8 cellular contexts compared by ENCODE assay signal in the genomic region with DNA sequence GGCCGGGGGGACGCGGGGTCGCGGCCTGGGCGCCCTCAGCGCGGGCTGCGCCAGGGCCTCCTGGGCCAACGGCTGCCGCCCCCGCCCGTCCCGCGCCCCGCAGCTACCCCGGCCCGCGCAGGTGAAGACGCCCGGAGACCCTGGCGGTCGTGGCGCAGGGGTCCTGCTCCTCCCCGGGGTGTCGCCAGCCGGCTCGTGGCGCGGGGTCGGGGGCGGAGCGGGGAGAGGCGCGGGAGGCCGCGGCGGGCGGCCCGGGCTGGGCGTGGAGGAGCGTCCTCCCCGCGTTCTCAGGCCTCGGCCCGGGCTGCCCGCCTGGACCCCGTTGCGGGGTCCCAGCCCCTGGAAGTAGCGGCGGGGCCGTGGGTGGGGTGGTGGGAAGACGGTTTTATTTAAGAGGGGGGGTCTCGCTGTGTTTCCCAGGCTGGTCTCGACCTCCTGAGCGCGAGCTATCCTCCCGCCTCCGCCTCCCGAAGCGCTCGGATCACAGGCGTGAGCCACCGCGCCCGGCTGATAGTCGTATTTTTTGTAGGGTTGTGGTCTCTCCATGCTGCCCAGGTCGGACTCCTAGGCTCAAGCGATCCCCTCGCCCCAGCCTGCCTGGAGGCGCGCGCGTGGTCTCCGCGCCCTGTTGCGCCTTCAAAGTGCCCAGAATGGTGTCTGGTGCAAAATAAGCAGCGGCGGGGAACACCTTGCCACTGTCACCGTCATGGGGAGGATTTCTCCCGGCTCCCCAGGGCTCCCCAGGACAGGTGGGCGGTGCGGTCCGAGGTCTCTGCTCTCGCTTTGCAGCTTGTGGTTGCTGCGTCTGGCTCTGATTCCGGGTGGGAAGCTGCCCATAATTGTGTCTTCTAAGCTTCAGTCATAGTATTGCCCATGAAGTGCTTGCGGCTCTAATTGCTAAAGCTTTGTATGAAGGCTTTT. TPM values are rescaled to one million over a fixed set of nuclear protein-coding genes. Genes with fewer than 3 reads are reported as not detected.
DNase-seq lines count a peak whose midpoint lies in the region; ATAC-seq, FAIRE-seq and TF ChIP-seq lines count a peak whose summit lies in the region.

No MANE protein-coding gene starts in this region.

- POLR2A ChIA-PET in MCF 10A (lab: Yijun Ruan, JAX): interaction anchor here (0.6 to 4.3 kb wide), 14 partner anchors 8 to 1736 kb away, joined by 3 to 185 read pairs (median 7); a partner anchor contains a TSS

- peaks cover 52% of the 10 kb centered on the region for H3K79me2 ChIP-seq in ACC112 (ENCODE audit: control insufficient read depth, insufficient read depth, low read length, unreplicated experiment)

- H3K36me3 Mint-ChIP-seq in MCF 10A (ENCODE audit: insufficient read depth, unreplicated experiment): peaks cover 18% of the 10 kb centered on the region
- peaks cover 12% of the 10 kb centered on the region for H3K36me3 Mint-ChIP-seq in stimulated activated effector memory CD8-positive, alpha-beta T cell treated with anti-CD3 and anti-CD28 coated beads, Interleukin-12 subunit alpha, Interleukin-12 subunit beta, amount 100 ng/mL, for 72 hours

- H3K4me1 ChIP-seq in ACC112 (ENCODE audit: control insufficient read depth, insufficient read depth, low read length, unreplicated experiment) (peaks cover 33% of the 10 kb centered on the region), right lobe of liver (peaks cover 0 to 36% (median 6%) of the 10 kb centered on the region in 4 donors)

- ATAC-seq in GM18907 (IDR thresholded peaks at IDR 0.05; ENCODE audit: unreplicated experiment): peak; percentile 21
- peak; percentile 14 for ATAC-seq in HG03280 (IDR thresholded peaks at IDR 0.05; ENCODE audit: unreplicated experiment)
- ATAC-seq in right lobe of liver: no peak
- ATAC-seq in stimulated activated effector memory CD8-positive, alpha-beta T cell treated with anti-CD3 and anti-CD28 coated beads, Interleukin-12 subunit alpha, Interleukin-12 subunit beta, amount 100 ng/mL, for 72 hours: peak; percentile 42

- peak; percentile 16 for TF ChIP-seq POLR2A in right lobe of liver (IDR thresholded peaks at IDR 0.05)

- H3K4me1 Mint-ChIP-seq in MCF 10A (ENCODE audit: insufficient read depth, unreplicated experiment): peaks cover 35% of the 10 kb centered on the region
- H3K4me1 Mint-ChIP-seq in stimulated activated effector memory CD8-positive, alpha-beta T cell treated with anti-CD3 and anti-CD28 coated beads, Interleukin-12 subunit alpha, Interleukin-12 subunit beta, amount 100 ng/mL, for 72 hours: peaks cover 57% of the 10 kb centered on the region

- intact Hi-C loops in MCF 10A (cut with micrococcal nuclease): no loop called here
- intact Hi-C loops in right lobe of liver (cut with DNase I): no loop called here

- H3K9me3 ChIP-seq in SK-N-MC (ENCODE audit: low read depth, low read length) (no peaks in the 10 kb centered on the region), right lobe of liver (no peaks in the 10 kb centered on the region)

- no peak overlapping the region for H2AFZ ChIP-seq in ACC112 (ENCODE audit: low read length, unreplicated experiment)

- H3K27me3 ChIP-seq in ACC112 (ENCODE audit: insufficient read depth, low read length): no peaks in the 10 kb centered on the region
- no peaks in the 10 kb centered on the region for H3K27me3 ChIP-seq in right lobe of liver

- H3K4me3 Mint-ChIP-seq in MCF 10A (ENCODE audit: unreplicated experiment): peak overlapping the region; percentile 86
- peak overlapping the region; percentile 86 for H3K4me3 Mint-ChIP-seq in stimulated activated effector memory CD8-positive, alpha-beta T cell treated with anti-CD3 and anti-CD28 coated beads, Interleukin-12 subunit alpha, Interleukin-12 subunit beta, amount 100 ng/mL, for 72 hours

- no peak for FAIRE-seq in D721Med (lab: Jason Lieb, UNC)

- H3K36me3 ChIP-seq in ACC112 (ENCODE audit: insufficient read depth, low read length) (no peaks in the 10 kb centered on the region), SK-N-MC (ENCODE audit: insufficient read depth, low read length) (no peaks in the 10 kb centered on the region; the same call in 1 of the 2 replicates), right lobe of liver (no peaks in the 10 kb centered on the region)

- no peaks in the 10 kb centered on the region for H3K9me3 Mint-ChIP-seq in MCF 10A (ENCODE audit: unreplicated experiment)
- no peaks in the 10 kb centered on the region for H3K9me3 Mint-ChIP-seq in stimulated activated effector memory CD8-positive, alpha-beta T cell treated with anti-CD3 and anti-CD28 coated beads, Interleukin-12 subunit alpha, Interleukin-12 subunit beta, amount 100 ng/mL, for 72 hours

- no TSS peak for BruUV-seq in MCF 10A (replicated peaks; lab: Mats Ljungman, UMichigan)

- H3K9ac ChIP-seq in SK-N-MC (ENCODE audit: insufficient read length): peak overlapping the region; percentile 72

- H3K27ac Mint-ChIP-seq in MCF 10A (ENCODE audit: low read depth, unreplicated experiment): peak overlapping the region; percentile 92
- H3K27ac Mint-ChIP-seq in stimulated activated effector memory CD8-positive, alpha-beta T cell treated with anti-CD3 and anti-CD28 coated beads, Interleukin-12 subunit alpha, Interleukin-12 subunit beta, amount 100 ng/mL, for 72 hours: peak overlapping the region; percentile 66

- TF ChIP-seq CTCF in MCF 10A (IDR thresholded peaks at IDR 0.05; ENCODE audit: unreplicated experiment): no peak
- no peak for TF ChIP-seq CTCF in right lobe of liver (IDR thresholded peaks at IDR 0.05)
- TF ChIP-seq CTCF in D721Med (IDR thresholded peaks at IDR 0.05; ENCODE audit: insufficient read depth, missing control alignments): no peak

- CTCF ChIA-PET in MCF 10A (lab: Yijun Ruan, JAX): interaction anchor here (0.6 to 1.1 kb wide), 6 partner anchors 12 to 77 kb away, joined by 3 to 7 read pairs (median 4); no protein-coding TSS in a partner anchor

- no peak overlapping the region; the same call in 1 of the 2 replicates for H3K27ac ChIP-seq in ACC112 (ENCODE audit: low read depth, low read length)
- no peak overlapping the region for H3K27ac ChIP-seq in SK-N-MC
- peak overlapping the region; percentile 65 to 92 (median 78) for H3K27ac ChIP-seq in right lobe of liver

- WGBS in right lobe of liver (ENCODE audit: insufficient coverage, low coverage, low lambda C conversion rate, missing lambda C conversion rate): 2% methylated on average over 5 of the region's 88 CpGs

- no peaks in the 10 kb centered on the region for H3K27me3 Mint-ChIP-seq in MCF 10A (ENCODE audit: insufficient read depth, unreplicated experiment)

- no peak for DNase-seq in SK-N-MC (ENCODE audit: low read depth, low spot score)
- peak; percentile 37 for DNase-seq in MCF 10A (ENCODE audit: unreplicated experiment)
- peak in 1 of 3 donors; percentile 46 for DNase-seq in right lobe of liver
- DNase-seq in stimulated activated effector memory CD8-positive, alpha-beta T cell treated with anti-CD3 and anti-CD28 coated beads, Interleukin-12 subunit alpha, Interleukin-12 subunit beta, amount 100 ng/mL, for 72 hours (ENCODE audit: low spot score in 2 of 2): peak; percentile 24 to 66
- no peak for DNase-seq in D721Med (ENCODE audit: insufficient read length, low spot score)

- H3K4me3 ChIP-seq in ACC112 (ENCODE audit: low read depth, low read length): peak overlapping the region; percentile 88
- H3K4me3 ChIP-seq in SK-N-MC: peak overlapping the region; percentile 84
- H3K4me3 ChIP-seq in right lobe of liver: peak overlapping the region; percentile 66 to 67 (median 67)

RNA-seq across cellular contexts. Expression of a gene that starts 15.3 kb away (rescaled TPM):
- total RNA-seq in MCF 10A (2022): 126 and 132 TPM in 2 replicates
- 10 to 100 TPM; 33.4 to 54.0 (median 48.7) TPM for total RNA-seq in right lobe of liver

RNA-seq across cellular contexts. Expression of a gene that starts 59.3 kb away (rescaled TPM):
- 32.6 and 43.9 TPM in 2 replicates for total RNA-seq in MCF 10A (2022)
- total RNA-seq in right lobe of liver: 10 to 100 TPM; 15.6 to 38.3 (median 28.3) TPM

Comparison
In these comparisons a context has a peak if more than half of its experiments do, and no peak if none do; other contexts are left out.
1. H3K27ac ChIP-seq: peak in right lobe of liver (3 of 3); none in ACC112 (single experiment) and SK-N-MC (single experiment).
2. ATAC-seq: peak in GM18907 (single experiment), HG03280 (single experiment) and stimulated activated effector memory CD8-positive, alpha-beta T cell treated with anti-CD3 and anti-CD28 coated beads, Interleukin-12 subunit alpha, Interleukin-12 subunit beta, amount 100 ng/mL, for 72 hours (single experiment); none in right lobe of liver (0 of 4).
3. DNase-seq: peak in MCF 10A (single experiment) and stimulated activated effector memory CD8-positive, alpha-beta T cell treated with anti-CD3 and anti-CD28 coated beads, Interleukin-12 subunit alpha, Interleukin-12 subunit beta, amount 100 ng/mL, for 72 hours (2 of 2); none in SK-N-MC (single experiment) and D721Med (single experiment).
4. Peak in every context shown above with its lines, with median percentiles within 50 percentile points of each other: H3K4me3 ChIP-seq.